25 cellular contexts compared by ENCODE assay signal in the genomic region with DNA sequence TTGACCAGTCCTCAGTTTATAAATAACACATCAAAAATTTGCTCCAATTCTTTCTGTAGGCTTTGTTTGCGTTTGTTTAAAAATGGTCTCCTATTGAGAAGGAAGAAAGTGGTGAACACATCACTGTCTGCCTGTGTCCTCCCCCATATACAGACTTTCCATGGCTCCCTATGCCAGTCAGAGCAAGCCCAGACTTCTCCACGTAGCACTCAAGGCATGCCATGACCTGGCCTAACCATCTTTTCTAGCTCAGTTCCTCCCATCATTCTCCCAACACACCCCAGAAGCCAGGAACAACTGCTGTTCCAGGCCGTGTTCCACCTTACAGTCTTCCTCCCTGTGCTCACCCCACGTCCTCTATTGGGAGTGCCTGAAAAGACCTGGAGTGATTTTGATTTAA.
"Had no signal": no experiment of that assay in that cellular context is flagged by ENCODE, and none has a peak within 500 bp of the region (broad histone marks: within the 10 kb centered on the region; RNA-seq: fewer than 3 reads in every experiment).

No MANE protein-coding gene starts in this region.

- ATAC-seq: natural killer cell; psoas muscle; right cardiac atrium; right lobe of liver; stimulated activated effector memory CD8-positive, alpha-beta T cell treated with anti-CD3 and anti-CD28 coated beads, Interleukin-12 subunit alpha, Interleukin-12 subunit beta, amount 100 ng/mL, for 72 hours; stimulated activated naive B cell treated with anti-CD40 and anti-IgM and Interleukin-4, amounts not matched to agents 10 μg/mL and 1 μg/mL and 100 μg/mL, for 72 hours had no signal

- H3K36me3 ChIP-seq: neural progenitor cell, ovary, right lobe of liver, sigmoid colon, stomach, thoracic aorta, thyroid gland, tibial nerve, upper lobe of left lung, uterus had no signal

- H3K9me3 ChIP-seq: ovary, thyroid gland, uterus had no signal

- H3K9ac ChIP-seq: neural progenitor cell, parathyroid adenoma had no signal

- H3K4me2 ChIP-seq: neural progenitor cell had no signal

- H2AFZ ChIP-seq: neural progenitor cell, parathyroid adenoma had no signal

- H3K79me2 ChIP-seq: parathyroid adenoma had no signal

- DNase-seq: natural killer cell; occipital lobe; ovary; posterior cingulate gyrus; psoas muscle; right cardiac atrium; right lobe of liver; sigmoid colon; small intestine; stimulated activated CD4-positive, alpha-beta T cell treated with anti-CD3 and anti-CD28 coated beads, Interleukin-15, amount 100 ng/mL, for 24 hours; stimulated activated CD4-positive, alpha-beta T cell treated with anti-CD3 and anti-CD28 coated beads, Interleukin-2, amount 100 ng/mL, for 24 hours; stimulated activated CD4-positive, alpha-beta T cell treated with anti-CD3 and anti-CD28 coated beads, Interleukin-2, amount 100 ng/mL, for 48 hours; stimulated activated CD4-positive, alpha-beta T cell treated with anti-CD3 and anti-CD28 coated beads, Interleukin-4, amount 100 ng/mL, for 24 hours; stimulated activated naive B cell treated with anti-CD40 and anti-IgM and Interleukin-4, amounts not matched to agents 10 μg/mL and 1 μg/mL and 100 μg/mL, for 72 hours; stimulated activated naive CD4-positive, alpha-beta T cell treated with Interleukin-2 at 50 U/mL for 16 hours; stomach; thyroid gland; trophoblast cell; upper lobe of left lung; uterus had no signal

- H3K4me3 ChIP-seq: neural progenitor cell, ovary, psoas muscle, right lobe of liver, sigmoid colon, stomach, thoracic aorta, thyroid gland, tibial nerve, upper lobe of left lung, uterus had no signal

- FAIRE-seq: small intestine had no signal

- H3K27me3 ChIP-seq: neural progenitor cell, ovary, right lobe of liver, thyroid gland, tibial nerve, upper lobe of left lung, uterus had no signal

- H3K4me1 ChIP-seq: parathyroid adenoma, psoas muscle, right lobe of liver, sigmoid colon, stomach, thyroid gland, tibial nerve, upper lobe of left lung, uterus had no signal

- H3K27ac ChIP-seq: neural progenitor cell, ovary, parathyroid adenoma, psoas muscle, right lobe of liver, sigmoid colon, stomach, thoracic aorta, thyroid gland, tibial nerve, upper lobe of left lung, uterus had no signal
